In the genomic region with DNA sequence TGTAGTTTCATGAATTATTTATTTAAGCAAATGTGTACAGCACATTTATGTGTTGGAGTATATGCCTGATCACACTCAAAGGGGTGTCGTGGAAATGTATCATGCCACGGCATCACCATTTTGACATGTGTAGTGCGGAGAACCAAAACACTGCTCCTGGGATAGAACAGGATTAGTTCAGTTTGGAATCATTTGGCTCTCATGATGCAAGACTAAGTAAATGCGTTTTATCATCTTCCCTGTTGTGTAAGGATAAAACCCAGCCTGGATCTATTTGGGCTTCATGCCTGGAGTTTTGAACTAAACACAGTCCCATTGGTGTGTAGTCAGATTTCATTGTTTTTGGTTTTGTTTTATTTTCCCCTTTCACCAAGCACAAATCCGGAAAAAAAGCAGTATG, we compare ENCODE assay signal across 33 cellular contexts.
DNase-seq lines count a peak whose midpoint lies in the region; FAIRE-seq and TF ChIP-seq lines count a peak whose summit lies in the region.
"Had no signal": no experiment of that assay in that cellular context is flagged by ENCODE, and none has a peak within 500 bp of the region (broad histone marks: within the 10 kb centered on the region; RNA-seq: fewer than 3 reads in every experiment).

No MANE protein-coding gene starts in this region.

- no peak for TF ChIP-seq POLR2A in GM12892 (IDR thresholded peaks at IDR 0.05; ENCODE audit: low read depth, low read length)

- H3K27ac ChIP-seq in AG04450 (ENCODE audit: low read depth, low read length) = peak overlapping the region; percentile 57
- H3K27ac ChIP-seq: breast epithelium, colonic mucosa, gastrocnemius medialis, hepatocyte, PC-9, thoracic aorta had no signal

- H3K36me3 Mint-ChIP-seq in nephron (ENCODE audit: low read depth) = no peaks in the 10 kb centered on the region
- no peaks in the 10 kb centered on the region for H3K36me3 Mint-ChIP-seq in CD14-positive monocyte
- H3K36me3 Mint-ChIP-seq: natural killer cell treated with Interleukin-12 subunit alpha and Interleukin-12 subunit beta and Interleukin-15 and Interleukin-18, amount 100 ng/mL, for 72 hours had no signal

- no peaks in the 10 kb centered on the region for H3K9me3 Mint-ChIP-seq in nephron
- H3K9me3 Mint-ChIP-seq in CD14-positive monocyte = no peaks in the 10 kb centered on the region
- H3K9me3 Mint-ChIP-seq: activated CD4-positive, alpha-beta memory T cell treated with anti-CD3 and anti-CD28 coated beads, Interleukin-2, amount 10 ng/mL, durations not matched to agents 7 days and 5 days; activated naive CD4-positive, alpha-beta T cell treated with anti-CD3 and anti-CD28 coated beads for 36 hours; stimulated activated naive CD8-positive, alpha-beta T cell treated with anti-CD3 and anti-CD28 coated beads, Interleukin-15, Interleukin-2, amounts not matched to agents 100 ng/mL and 50 ng/mL, for 24 hours had no signal

- H3K27me3 Mint-ChIP-seq in nephron (ENCODE audit: low read depth) (no peaks in the 10 kb centered on the region), CD14-positive monocyte (ENCODE audit: low read depth in 3 of 3) (peaks cover 0 to 9% (median 3%) of the 10 kb centered on the region in 3 donors)
- H3K27me3 Mint-ChIP-seq: activated CD4-positive, alpha-beta memory T cell treated with anti-CD3 and anti-CD28 coated beads, Interleukin-2, amount 10 ng/mL, durations not matched to agents 7 days and 5 days; effector memory CD8-positive, alpha-beta T cell; natural killer cell treated with Interleukin-12 subunit alpha and Interleukin-12 subunit beta and Interleukin-15 and Interleukin-18, amount 100 ng/mL, for 72 hours; stimulated activated naive CD8-positive, alpha-beta T cell treated with anti-CD3 and anti-CD28 coated beads, Interleukin-15, Interleukin-2, amounts not matched to agents 100 ng/mL and 50 ng/mL, for 24 hours had no signal

- POLR2A ChIA-PET in AG04450 (lab: Yijun Ruan, JAX) = no interaction called here

- FAIRE-seq in GM12892 (lab: Jason Lieb, UNC) = no peak
- FAIRE-seq: G401.6 had no signal

- peak overlapping the region; percentile 19 to 57 (median 32) for H3K27ac Mint-ChIP-seq in nephron
- H3K27ac Mint-ChIP-seq in CD14-positive monocyte = no peak overlapping the region
- H3K27ac Mint-ChIP-seq: activated CD4-positive, alpha-beta memory T cell treated with anti-CD3 and anti-CD28 coated beads, Interleukin-2, amount 10 ng/mL, durations not matched to agents 7 days and 5 days; activated naive CD4-positive, alpha-beta T cell treated with anti-CD3 and anti-CD28 coated beads for 36 hours; effector memory CD8-positive, alpha-beta T cell; natural killer cell treated with Interleukin-12 subunit alpha and Interleukin-12 subunit beta and Interleukin-15 and Interleukin-18, amount 100 ng/mL, for 72 hours; stimulated activated naive CD8-positive, alpha-beta T cell treated with anti-CD3 and anti-CD28 coated beads, Interleukin-15, Interleukin-2, amounts not matched to agents 100 ng/mL and 50 ng/mL, for 24 hours had no signal

- H3K4me1 Mint-ChIP-seq in nephron = peaks cover 32% of the 10 kb centered on the region
- no peaks in the 10 kb centered on the region for H3K4me1 Mint-ChIP-seq in CD14-positive monocyte
- H3K4me1 Mint-ChIP-seq: activated CD4-positive, alpha-beta memory T cell treated with anti-CD3 and anti-CD28 coated beads, Interleukin-2, amount 10 ng/mL, durations not matched to agents 7 days and 5 days had no signal

- no peak overlapping the region for H3K4me3 Mint-ChIP-seq in nephron
- no peak overlapping the region for H3K4me3 Mint-ChIP-seq in CD14-positive monocyte
- H3K4me3 Mint-ChIP-seq: activated CD4-positive, alpha-beta memory T cell treated with anti-CD3 and anti-CD28 coated beads, Interleukin-2, amount 10 ng/mL, durations not matched to agents 7 days and 5 days; activated naive CD4-positive, alpha-beta T cell treated with anti-CD3 and anti-CD28 coated beads for 36 hours; effector memory CD8-positive, alpha-beta T cell; natural killer cell treated with Interleukin-12 subunit alpha and Interleukin-12 subunit beta and Interleukin-15 and Interleukin-18, amount 100 ng/mL, for 72 hours; stimulated activated naive CD8-positive, alpha-beta T cell treated with anti-CD3 and anti-CD28 coated beads, Interleukin-15, Interleukin-2, amounts not matched to agents 100 ng/mL and 50 ng/mL, for 24 hours had no signal

- no peak overlapping the region for H3K4me3 ChIP-seq in AG04450 (ENCODE audit: low read depth, low read length)
- H3K4me3 ChIP-seq: breast epithelium, colonic mucosa, gastrocnemius medialis, hepatocyte, mucosa of descending colon, PC-9, smooth muscle cell, thoracic aorta had no signal

- DNase-seq in AG04450 (ENCODE audit: low read depth, low spot score) = peak; percentile 30
- DNase-seq in GM04504 (ENCODE audit: low read depth) = peak; percentile 10
- peak; percentile 66 for DNase-seq in fibroblast of gingiva (ENCODE audit: low read depth)
- no peak for DNase-seq in activated CD4-positive, CD25-positive, alpha-beta regulatory T cell (lab: John Stamatoyannopoulos, UW)
- DNase-seq in GM12892 (ENCODE audit: insufficient read length) = no peak
- no peak for DNase-seq in CD14-positive monocyte (ENCODE audit: low spot score)
- DNase-seq: activated CD4-positive, alpha-beta memory T cell treated with anti-CD3 and anti-CD28 coated beads, Interleukin-2, amount 10 ng/mL, durations not matched to agents 7 days and 5 days; activated CD4-positive, alpha-beta T cell treated with anti-CD3 and anti-CD28 coated beads for 1 hour; activated CD8-positive, alpha-beta memory T cell treated with anti-CD3 and anti-CD28 coated beads, Interleukin-2, amount 50 U/mL, for 48 hours; activated naive CD4-positive, alpha-beta T cell treated with anti-CD3 and anti-CD28 coated beads for 36 hours; amniotic stem cell; C1 segment of cervical spinal cord; colonic mucosa; effector memory CD8-positive, alpha-beta T cell; gastrocnemius medialis; kidney glomerular epithelial cell; mucosa of descending colon; NCI-H1417 treated with DMSO at 0.1 percent for 48 hours; NCI-H226; NCI-H526 treated with DMSO at 0.1 percent for 48 hours; PC-9; SHP77; stimulated activated CD4-positive, alpha-beta T cell treated with anti-CD3 and anti-CD28 coated beads, Interleukin-1b, Interleukin-23, amount 100 ng/mL, for 48 hours; stimulated activated CD8-positive, alpha-beta memory T cell treated with anti-CD3 and anti-CD28 coated beads, Interleukin-4, amount 100 ng/mL, for 48 hours; T-helper 2 cell had no signal

- H3K27me3 ChIP-seq in AG04450 (ENCODE audit: control insufficient read depth, insufficient read depth, low read length) = no peaks in the 10 kb centered on the region
- H3K27me3 ChIP-seq: colonic mucosa, gastrocnemius medialis had no signal

- TF ChIP-seq CTCF in AG04450 (IDR thresholded peaks at IDR 0.05; ENCODE audit: low read depth, low read length) (no peak), nephron (IDR thresholded peaks at IDR 0.05; ENCODE audit: unreplicated experiment in 3 of 3) (no peak), CD14-positive monocyte (IDR thresholded peaks at IDR 0.05) (no peak)

- CTCF ChIA-PET in AG04450 (lab: Charles Lee) = interaction anchor here (2.2 kb wide), 1 partner anchor 182 kb away, joined by 6 read pairs; no protein-coding TSS in a partner anchor

- H3K9me3 ChIP-seq in AG04450 (ENCODE audit: control insufficient read depth, insufficient read depth, low read length) = no peaks in the 10 kb centered on the region
- H3K9me3 ChIP-seq: breast epithelium, colonic mucosa, gastrocnemius medialis, mucosa of descending colon, thoracic aorta had no signal

- intact Hi-C loops in CD14-positive monocyte (cut with micrococcal nuclease) = no loop called here

Comparison
In these comparisons a context has a peak if more than half of its experiments do, and no peak if none do; other contexts are left out.
1. DNase-seq: peak in AG04450 (single experiment), GM04504 (single experiment) and fibroblast of gingiva (single experiment); none in activated CD4-positive, CD25-positive, alpha-beta regulatory T cell (0 of 4), GM12892 (single experiment) and CD14-positive monocyte (single experiment).
2. H3K27ac Mint-ChIP-seq: peak in nephron (3 of 3); none in CD14-positive monocyte (0 of 7).